ENCODE assay signal across 27 cellular contexts in genomic region chr3:15979900-15980299, GRCh38.
"Had no signal": no experiment of that assay in that cellular context is flagged by ENCODE, and none has a peak within 500 bp of the region (broad histone marks: within the 10 kb centered on the region; RNA-seq: fewer than 3 reads in every experiment).

No MANE protein-coding gene starts in this region.

- H3K4me1 ChIP-seq: pancreas, prostate gland, right lobe of liver, sigmoid colon, tibial nerve, upper lobe of left lung had no signal

- FAIRE-seq: pancreas, small intestine, urothelium cell line had no signal

- H3K27ac ChIP-seq: neutrophil, pancreas, prostate gland, right lobe of liver, sigmoid colon, stomach, thoracic aorta, thyroid gland, tibial nerve, upper lobe of left lung, vagina had no signal

- H3K9me3 ChIP-seq: neutrophil, pancreas, prostate gland, right lobe of liver, thoracic aorta, thyroid gland, upper lobe of left lung, vagina had no signal

- H3K27me3 Mint-ChIP-seq: stimulated activated naive CD8-positive, alpha-beta T cell treated with anti-CD3 and anti-CD28 coated beads, Interleukin-15, Interleukin-2, amounts not matched to agents 100 ng/mL and 50 ng/mL, for 24 hours had no signal

- H3K4me3 ChIP-seq: pancreas, prostate gland, right lobe of liver, sigmoid colon, stomach, thoracic aorta, thyroid gland, tibial nerve, upper lobe of left lung, vagina had no signal

- H3K36me3 Mint-ChIP-seq: natural killer cell treated with Interleukin-12 subunit alpha and Interleukin-12 subunit beta and Interleukin-15 and Interleukin-18, amount 100 ng/mL, for 72 hours; stimulated activated effector memory CD8-positive, alpha-beta T cell treated with anti-CD3 and anti-CD28 coated beads, Interleukin-12 subunit alpha, Interleukin-12 subunit beta, amount 100 ng/mL, for 72 hours; stimulated activated naive B cell treated with anti-CD40 and anti-IgM and Interleukin-4, amounts not matched to agents 10 μg/mL and 1 μg/mL and 100 μg/mL, for 72 hours had no signal

- H3K36me3 ChIP-seq: neutrophil, pancreas, prostate gland, right lobe of liver, sigmoid colon, stomach, thoracic aorta, thyroid gland, tibial nerve, upper lobe of left lung, vagina had no signal

- DNase-seq: nephron progenitor cell; nucleus accumbens; pancreas; right cardiac atrium; right lobe of liver; sigmoid colon; stimulated activated CD4-positive, alpha-beta T cell treated with anti-CD3 and anti-CD28 coated beads, Interleukin-15, amount 100 ng/mL, for 24 hours; stimulated activated CD4-positive, alpha-beta T cell treated with anti-CD3 and anti-CD28 coated beads, Interleukin-2, amount 100 ng/mL, for 24 hours; stimulated activated CD4-positive, alpha-beta T cell treated with anti-CD3 and anti-CD28 coated beads, Interleukin-2, amount 100 ng/mL, for 48 hours; stimulated activated CD4-positive, alpha-beta T cell treated with anti-CD3 and anti-CD28 coated beads, Interleukin-4, amount 100 ng/mL, for 24 hours; stimulated activated naive B cell treated with anti-CD40 and anti-IgM and Interleukin-4, amounts not matched to agents 10 μg/mL and 1 μg/mL and 100 μg/mL, for 72 hours; stimulated activated naive CD4-positive, alpha-beta T cell treated with Interleukin-2 at 50 U/mL for 16 hours; stomach; thyroid gland; trophoblast cell had no signal

- ATAC-seq: natural killer cell treated with Interleukin-12 subunit alpha and Interleukin-12 subunit beta and Interleukin-15 and Interleukin-18, amount 100 ng/mL, for 72 hours; stimulated activated effector memory CD8-positive, alpha-beta T cell treated with anti-CD3 and anti-CD28 coated beads, Interleukin-12 subunit alpha, Interleukin-12 subunit beta, amount 100 ng/mL, for 72 hours; stimulated activated naive B cell treated with anti-CD40 and anti-IgM and Interleukin-4, amounts not matched to agents 10 μg/mL and 1 μg/mL and 100 μg/mL, for 72 hours had no signal

- H3K4me1 Mint-ChIP-seq: stimulated activated effector memory CD8-positive, alpha-beta T cell treated with anti-CD3 and anti-CD28 coated beads, Interleukin-12 subunit alpha, Interleukin-12 subunit beta, amount 100 ng/mL, for 72 hours; stimulated activated naive B cell treated with anti-CD40 and anti-IgM and Interleukin-4, amounts not matched to agents 10 μg/mL and 1 μg/mL and 100 μg/mL, for 72 hours had no signal

- H3K4me3 Mint-ChIP-seq: natural killer cell treated with Interleukin-12 subunit alpha and Interleukin-12 subunit beta and Interleukin-15 and Interleukin-18, amount 100 ng/mL, for 72 hours; nephron progenitor cell; neural crest cell; stimulated activated effector memory CD8-positive, alpha-beta T cell treated with anti-CD3 and anti-CD28 coated beads, Interleukin-12 subunit alpha, Interleukin-12 subunit beta, amount 100 ng/mL, for 72 hours; stimulated activated naive B cell treated with anti-CD40 and anti-IgM and Interleukin-4, amounts not matched to agents 10 μg/mL and 1 μg/mL and 100 μg/mL, for 72 hours; stimulated activated naive CD8-positive, alpha-beta T cell treated with anti-CD3 and anti-CD28 coated beads, Interleukin-15, Interleukin-2, amounts not matched to agents 100 ng/mL and 50 ng/mL, for 24 hours had no signal

- H3K27me3 ChIP-seq: neutrophil, pancreas, right lobe of liver, sigmoid colon, stomach, thyroid gland, tibial nerve, upper lobe of left lung, vagina had no signal

- H3K9me3 Mint-ChIP-seq: natural killer cell treated with Interleukin-12 subunit alpha and Interleukin-12 subunit beta and Interleukin-15 and Interleukin-18, amount 100 ng/mL, for 72 hours; nephron progenitor cell; neural crest cell; stimulated activated effector memory CD8-positive, alpha-beta T cell treated with anti-CD3 and anti-CD28 coated beads, Interleukin-12 subunit alpha, Interleukin-12 subunit beta, amount 100 ng/mL, for 72 hours; stimulated activated naive B cell treated with anti-CD40 and anti-IgM and Interleukin-4, amounts not matched to agents 10 μg/mL and 1 μg/mL and 100 μg/mL, for 72 hours; stimulated activated naive CD8-positive, alpha-beta T cell treated with anti-CD3 and anti-CD28 coated beads, Interleukin-15, Interleukin-2, amounts not matched to agents 100 ng/mL and 50 ng/mL, for 24 hours had no signal
